Comparison of ENCODE assay signal across 19 cellular contexts in genomic region chr21:45249626-45250025, GRCh38.
"Had no signal": no experiment of that assay in that cellular context is flagged by ENCODE, and none has a peak within 500 bp of the region (broad histone marks: within the 10 kb centered on the region; RNA-seq: fewer than 3 reads in every experiment).

No MANE protein-coding gene starts in this region.

- FAIRE-seq: RCC 7860 had no signal

- H3K4me1 Mint-ChIP-seq: activated CD4-positive, alpha-beta memory T cell treated with anti-CD3 and anti-CD28 coated beads, Interleukin-2, amount 10 ng/mL, durations not matched to agents 7 days and 5 days; activated CD4-positive, alpha-beta T cell treated with anti-CD3 and anti-CD28 coated beads for 36 hours; activated naive CD8-positive, alpha-beta T cell treated with anti-CD3 and anti-CD28 coated beads for 36 hours had no signal

- ATAC-seq: activated CD4-positive, alpha-beta T cell treated with anti-CD3 and anti-CD28 coated beads for 36 hours; T-helper 17 cell had no signal

- H3K4me3 Mint-ChIP-seq: activated CD4-positive, alpha-beta memory T cell treated with anti-CD3 and anti-CD28 coated beads, Interleukin-2, amount 10 ng/mL, durations not matched to agents 7 days and 5 days; activated CD4-positive, alpha-beta T cell treated with anti-CD3 and anti-CD28 coated beads for 36 hours; activated naive CD4-positive, alpha-beta T cell treated with anti-CD3 and anti-CD28 coated beads, Interleukin-2, amount 10 ng/mL, durations not matched to agents 7 days and 5 days; activated naive CD8-positive, alpha-beta T cell treated with anti-CD3 and anti-CD28 coated beads for 36 hours; activated T-cell treated with anti-CD3 and anti-CD28 coated beads, Interleukin-2, amount 50 U/mL, for 72 hours had no signal

- H3K27me3 Mint-ChIP-seq: T-helper 17 cell had no signal

- H3K9me3 Mint-ChIP-seq: activated CD4-positive, alpha-beta memory T cell treated with anti-CD3 and anti-CD28 coated beads, Interleukin-2, amount 10 ng/mL, durations not matched to agents 7 days and 5 days; activated naive CD8-positive, alpha-beta T cell treated with anti-CD3 and anti-CD28 coated beads for 36 hours; activated T-cell treated with anti-CD3 and anti-CD28 coated beads, Interleukin-2, amount 50 U/mL, for 72 hours; activated T-helper 2 cell treated with anti-CD3 and anti-CD28 coated beads, Interferon-gamma antibody, Interleukin-2, Interleukin-4, amounts not matched to agents 10 μg/mL and 5 μg/mL and 100 μg/mL, durations not matched to agents 14 hours and 24 hours and 36 hours had no signal

- H3K36me3 Mint-ChIP-seq: activated naive CD4-positive, alpha-beta T cell treated with anti-CD3 and anti-CD28 coated beads, Interleukin-2, amount 10 ng/mL, durations not matched to agents 7 days and 5 days; activated naive CD8-positive, alpha-beta T cell treated with anti-CD3 and anti-CD28 coated beads for 36 hours had no signal

- H3K27ac Mint-ChIP-seq: activated CD4-positive, alpha-beta memory T cell treated with anti-CD3 and anti-CD28 coated beads, Interleukin-2, amount 10 ng/mL, durations not matched to agents 7 days and 5 days; activated CD4-positive, alpha-beta T cell treated with anti-CD3 and anti-CD28 coated beads for 36 hours; activated naive CD4-positive, alpha-beta T cell treated with anti-CD3 and anti-CD28 coated beads, Interleukin-2, amount 10 ng/mL, durations not matched to agents 7 days and 5 days; activated naive CD8-positive, alpha-beta T cell treated with anti-CD3 and anti-CD28 coated beads for 36 hours; activated T-helper 2 cell treated with anti-CD3 and anti-CD28 coated beads, Interferon-gamma antibody, Interleukin-2, Interleukin-4, amounts not matched to agents 10 μg/mL and 5 μg/mL and 100 μg/mL, durations not matched to agents 14 hours and 24 hours and 36 hours; T-helper 17 cell had no signal

- DNase-seq: activated CD4-positive, alpha-beta memory T cell treated with anti-CD3 and anti-CD28 coated beads, Interleukin-2, amount 10 ng/mL, durations not matched to agents 7 days and 5 days; activated CD4-positive, alpha-beta T cell treated with anti-CD3 and anti-CD28 coated beads for 36 hours; activated CD4-positive, alpha-beta T cell treated with anti-CD3 and anti-CD28 coated beads, Interleukin-2, amount 50 U/mL, for 1 hour; activated gamma-delta T cell treated with Interleukin-2 at 50 U/mL for 16 hours; activated naive CD4-positive, alpha-beta T cell treated with anti-CD3 and anti-CD28 coated beads, Interleukin-2, amount 10 ng/mL, durations not matched to agents 7 days and 5 days; activated naive CD8-positive, alpha-beta T cell treated with anti-CD3 and anti-CD28 coated beads for 36 hours; activated T-cell treated with anti-CD3 and anti-CD28 coated beads for 4 hours; activated T-cell treated with anti-CD3 and anti-CD28 coated beads, Interleukin-2, amount 50 U/mL, for 72 hours; MM.1S; NCI-H1105; NCI-H1436; NCI-H1694 treated with DMSO at 0.1 percent for 48 hours; NCI-H2029 treated with DMSO at 0.1 percent for 48 hours; PC-3; SIG-M5; T-helper 17 cell; T-helper 9 cell had no signal
